ENCODE assay signal across 8 cellular contexts in genomic region chr12:53051058-53051880, GRCh38. TPM values are rescaled to one million over a fixed set of nuclear protein-coding genes. Genes with fewer than 3 reads are reported as not detected.
DNase-seq lines count a peak whose midpoint lies in the region; ATAC-seq and TF ChIP-seq lines count a peak whose summit lies in the region.

No MANE protein-coding gene starts in this region.

- H3K4me3 Mint-ChIP-seq in activated CD4-positive, alpha-beta T cell treated with anti-CD3 and anti-CD28 coated beads for 36 hours: no peak overlapping the region
- H3K4me3 Mint-ChIP-seq in type B pancreatic cell: peak overlapping the region; percentile 70

- DNase-seq in activated CD4-positive, alpha-beta T cell treated with anti-CD3 and anti-CD28 coated beads for 36 hours: peak; percentile 18
- no peak for DNase-seq in activated CD4-positive, alpha-beta T cell treated with anti-CD3 and anti-CD28 coated beads for 1 hour
- DNase-seq in choroid plexus epithelial cell (ENCODE audit: low read depth) (peak; percentile 92), medulla oblongata (ENCODE audit: extremely low spot score) (peak; percentile 96), type B pancreatic cell (ENCODE audit: extremely low spot score, unreplicated experiment) (no peak), NK-92 (lab: John Stamatoyannopoulos, UW; ENCODE audit: unreplicated experiment) (no peak), GM13977 (ENCODE audit: low spot score) (no peak)
- DNase-seq in NK-92 treated with Interleukin-12 subunit alpha and Interleukin-12 subunit beta, amount 100 ng/mL, for 24 hours (lab: John Stamatoyannopoulos, UW): no peak

- CTCF ChIA-PET in activated CD4-positive, alpha-beta T cell treated with anti-CD3 and anti-CD28 coated beads for 36 hours (lab: Charles Lee): interaction anchor here (0.7 to 1.4 kb wide), 5 partner anchors 8 to 1431 kb away, joined by 3 to 4 read pairs (median 4); no protein-coding TSS in a partner anchor

- H3K27ac Mint-ChIP-seq in activated CD4-positive, alpha-beta T cell treated with anti-CD3 and anti-CD28 coated beads for 36 hours: no peak overlapping the region
- peak overlapping the region; percentile 73 for H3K27ac Mint-ChIP-seq in type B pancreatic cell

- intact Hi-C loops in activated CD4-positive, alpha-beta T cell treated with anti-CD3 and anti-CD28 coated beads for 36 hours (cut with DNase I, micrococcal nuclease): no loop called here

- POLR2A ChIA-PET in activated CD4-positive, alpha-beta T cell treated with anti-CD3 and anti-CD28 coated beads for 36 hours (lab: Charles Lee): no interaction called here

- in situ Hi-C loops in GM13977 (cut with MboI; ENCODE audit: low pct_unique_long_range_greater_than_20kb, low sequenced_read_pairs, unreplicated experiment): no loop called here

- H3K4me3 ChIP-seq in choroid plexus epithelial cell (ENCODE audit: low read depth, low read length): peak overlapping the region; percentile 70

- ATAC-seq in activated CD4-positive, alpha-beta T cell treated with anti-CD3 and anti-CD28 coated beads for 36 hours: no peak

- peaks cover 33% of the 10 kb centered on the region for H3K4me1 Mint-ChIP-seq in activated CD4-positive, alpha-beta T cell treated with anti-CD3 and anti-CD28 coated beads for 36 hours
- H3K4me1 Mint-ChIP-seq in type B pancreatic cell (ENCODE audit: unreplicated experiment): peaks cover 45% of the 10 kb centered on the region

- H3K36me3 Mint-ChIP-seq in activated CD4-positive, alpha-beta T cell treated with anti-CD3 and anti-CD28 coated beads for 36 hours (ENCODE audit: low read depth): no peaks in the 10 kb centered on the region
- H3K36me3 Mint-ChIP-seq in type B pancreatic cell: no peaks in the 10 kb centered on the region

- H3K9me3 Mint-ChIP-seq in activated CD4-positive, alpha-beta T cell treated with anti-CD3 and anti-CD28 coated beads for 36 hours (ENCODE audit: low read depth): no peaks in the 10 kb centered on the region
- H3K9me3 Mint-ChIP-seq in type B pancreatic cell: no peaks in the 10 kb centered on the region

- no peaks in the 10 kb centered on the region for H3K27me3 Mint-ChIP-seq in activated CD4-positive, alpha-beta T cell treated with anti-CD3 and anti-CD28 coated beads for 36 hours
- H3K27me3 Mint-ChIP-seq in type B pancreatic cell: no peaks in the 10 kb centered on the region

- TF ChIP-seq CTCF in choroid plexus epithelial cell (conservative IDR thresholded peaks at IDR 0.05; ENCODE audit: low read depth, low read length) (peak; percentile 28), type B pancreatic cell (conservative IDR thresholded peaks at IDR 0.05) (peak; percentile 51), GM13977 (IDR thresholded peaks at IDR 0.05; ENCODE audit: extremely low read depth, insufficient read depth, missing control alignments) (no peak)

RNA-seq across cellular contexts. Expression of gene TNS2, which starts 1.4 kb away (rescaled TPM):
- total RNA-seq in activated CD4-positive, alpha-beta T cell treated with anti-CD3 and anti-CD28 coated beads for 36 hours: 1 to 10 TPM in 1 of 2 experiments, under 1 TPM in 1; 0.77 to 2.4 TPM
- total RNA-seq in type B pancreatic cell (ENCODE audit: low replicate concordance): 3.5 and 21.8 TPM in 2 replicates

RNA-seq across cellular contexts. Expression of gene SPRYD3, which starts 27.9 kb away (rescaled TPM):
- total RNA-seq in activated CD4-positive, alpha-beta T cell treated with anti-CD3 and anti-CD28 coated beads for 36 hours: 10 to 100 TPM; 13.7 to 18.2 TPM
- 22.1 and 43.0 TPM in 2 replicates for total RNA-seq in type B pancreatic cell (ENCODE audit: low replicate concordance)

RNA-seq across cellular contexts. Expression of gene EIF4B, which starts 45.0 kb away (rescaled TPM):
- total RNA-seq in activated CD4-positive, alpha-beta T cell treated with anti-CD3 and anti-CD28 coated beads for 36 hours: 100 to 1,000 TPM; 698 to 781 TPM
- 450 and 521 TPM in 2 replicates for total RNA-seq in type B pancreatic cell (ENCODE audit: low replicate concordance)

RNA-seq across cellular contexts. Expression of gene IGFBP6, which starts 46.2 kb away (rescaled TPM):
- 1 to 10 TPM; 1.3 to 2.4 TPM for total RNA-seq in activated CD4-positive, alpha-beta T cell treated with anti-CD3 and anti-CD28 coated beads for 36 hours
- total RNA-seq in type B pancreatic cell (ENCODE audit: low replicate concordance): 25.1 and 40.3 TPM in 2 replicates

RNA-seq across cellular contexts. Expression of gene SOAT2, which starts 52.0 kb away (rescaled TPM):
- under 1 TPM; 0.57 to 0.79 TPM for total RNA-seq in activated CD4-positive, alpha-beta T cell treated with anti-CD3 and anti-CD28 coated beads for 36 hours
- 0.97 and 1.9 TPM in 2 replicates for total RNA-seq in type B pancreatic cell (ENCODE audit: low replicate concordance)

Comparison
In these comparisons a context has a peak if more than half of its experiments do, and no peak if none do; other contexts are left out.
1. DNase-seq: peak in activated CD4-positive, alpha-beta T cell treated with anti-CD3 and anti-CD28 coated beads for 36 hours (single experiment), choroid plexus epithelial cell (single experiment) and medulla oblongata (single experiment); none in activated CD4-positive, alpha-beta T cell treated with anti-CD3 and anti-CD28 coated beads for 1 hour (single experiment), type B pancreatic cell (single experiment), NK-92 (single experiment), GM13977 (single experiment) and NK-92 treated with Interleukin-12 subunit alpha and Interleukin-12 subunit beta, amount 100 ng/mL, for 24 hours (single experiment).